9 cellular contexts compared by ENCODE assay signal in the genomic region with DNA sequence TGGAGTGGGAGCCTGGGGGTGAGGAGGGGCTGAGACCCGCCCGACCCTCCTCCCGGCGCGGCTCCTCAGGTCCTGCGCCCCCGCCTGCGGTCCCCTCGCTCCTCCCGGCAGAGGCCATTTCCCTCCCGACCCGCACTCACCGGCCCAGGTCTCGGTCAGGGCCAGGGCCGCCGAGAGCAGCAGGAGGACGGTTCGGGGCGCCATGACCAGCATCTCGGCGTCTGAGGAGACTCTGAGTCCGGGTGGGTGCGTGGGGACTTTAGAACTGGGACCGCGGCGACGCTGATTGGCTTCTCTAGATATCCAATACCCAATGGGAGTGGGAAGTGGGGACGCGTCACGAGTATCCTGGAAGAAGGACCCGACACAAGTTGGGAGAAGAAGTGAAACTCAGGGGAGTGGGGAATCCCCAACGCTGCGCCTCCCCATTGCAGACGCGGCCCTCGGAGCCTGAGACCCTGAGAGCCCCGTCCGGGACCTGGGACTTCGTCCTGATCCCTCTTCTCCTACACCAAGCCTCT. TPM values are rescaled to one million over a fixed set of nuclear protein-coding genes. Genes with fewer than 3 reads are reported as not detected.
A peak's percentile ranks its signal among the peaks of the same experiment; 100 is the strongest.
DNase-seq lines count a peak whose midpoint lies in the region; ATAC-seq, FAIRE-seq and TF ChIP-seq lines count a peak whose summit lies in the region.
"Had no signal": no experiment of that assay in that cellular context is flagged by ENCODE, and none has a peak within 500 bp of the region (broad histone marks: within the 10 kb centered on the region; RNA-seq: fewer than 3 reads in every experiment).

TSS of gene HLA-B (minus strand) at position 234 of the 521 bp plus-strand sequence. CDS start at position 213, 21 bp downstream.

- H3K9ac ChIP-seq in HepG2 (ENCODE audit: insufficient read depth, low read depth, low read length), result 0 out of 2 replicates have a peak within 1 kb of the TSS, but pooled peaks have one; percentile 56

- peak in 1 of 56 donors; percentile 12 for TF ChIP-seq CTCF in dorsolateral prefrontal cortex (IDR thresholded peaks at IDR 0.05 in 54 of 56, conservative IDR thresholded peaks at IDR 0.05 in 2 of 56; ENCODE audit: low read depth in 1 of 56, partially characterized antibody in 56 of 56)
- no peak for TF ChIP-seq CTCF in HepG2 (CRISPR knock-in tag; IDR thresholded peaks at IDR 0.05)

- TF ChIP-seq POLR2A in HepG2 (IDR thresholded peaks at IDR 0.05; ENCODE audit: insufficient read depth in 1 of 2, low read depth in 2 of 2, low read length in 2 of 2), result no peak

- H3K4me1 ChIP-seq in HepG2 (ENCODE audit: insufficient read depth, low read length), result no peaks in the 10 kb centered on the region

- H3K4me3 ChIP-seq in dorsolateral prefrontal cortex, result peak within 1 kb of the TSS; percentile 27 to 81 (median 61)
- peak within 1 kb of the TSS; percentile 55 to 71 (median 59); a peak in 5 of 6 replicates for H3K4me3 ChIP-seq in HepG2 (replicated peaks in 1 of 3; ENCODE audit: insufficient read depth in 1 of 3, low read depth in 2 of 3, low read length in 3 of 3)

- H4K20me1 ChIP-seq in HepG2 (ENCODE audit: insufficient read depth, low read length), result no peaks in the 10 kb centered on the region

- intact Hi-C loops in dorsolateral prefrontal cortex (cut with DNase I) (no loop called here), HepG2 (cut with micrococcal nuclease; ENCODE audit: unreplicated experiment) (no loop called here)

- no peaks in the 10 kb centered on the region for H3K79me2 ChIP-seq in HepG2 (ENCODE audit: insufficient read depth, low read length)

- H3K4me2 ChIP-seq in HepG2 (ENCODE audit: low read depth, low read length), result peak within 1 kb of the TSS; percentile 62

- POLR2A ChIA-PET in HepG2 (lab: Yijun Ruan, JAX), result no interaction called here

- peak; percentile 49 to 56 for DNase-seq in NCI-H2081 (lab: John Stamatoyannopoulos, UW)
- no peak for DNase-seq in NCI-H2081 treated with DMSO at 0.1 percent for 48 hours (lab: John Stamatoyannopoulos, UW)
- peak; percentile 27 for DNase-seq in NCI-H2227 treated with DMSO at 0.1 percent for 48 hours (lab: John Stamatoyannopoulos, UW)
- DNase-seq in activated CD4-positive, alpha-beta T cell treated with anti-CD3 and anti-CD28 coated beads, Interleukin-2, amount 50 U/mL, for 4 hours, result peak; percentile 75 to 81
- peak in 8 of 10 donors; percentile 36 to 92 (median 67) for DNase-seq in dorsolateral prefrontal cortex
- peak; percentile 49 for DNase-seq in HepG2 (ENCODE audit: low spot score)
- peak; percentile 75 for DNase-seq in stimulated activated CD4-positive, alpha-beta T cell treated with anti-CD3 and anti-CD28 coated beads, Interleukin-2, amount 100 ng/mL, for 4 hours (ENCODE audit: low read depth)

- H3K36me3 ChIP-seq in HepG2 (replicated peaks in 1 of 2; ENCODE audit: control insufficient read depth in 1 of 2, insufficient read depth in 2 of 2, low read length in 2 of 2), result no peaks in the 10 kb centered on the region

- CTCF ChIA-PET in HepG2 (lab: Yijun Ruan, JAX; ENCODE audit: low intra/inter-chr PET ratio, low total read pairs), result no interaction called here

- TF ChIP-seq EP300 in HepG2 (IDR thresholded peaks at IDR 0.05; ENCODE audit: low read depth in 2 of 2, low read length in 2 of 2) (no peak), HepG2 (CRISPR knock-in tag; IDR thresholded peaks at IDR 0.05; ENCODE audit: borderline replicate concordance) (no peak)

- H2AFZ ChIP-seq in HepG2 (ENCODE audit: low read length), result no peak within 1 kb of the TSS

- in situ Hi-C loops in HepG2 (cut with HindIII; ENCODE audit: extremely low pct_ligation_motif_present, low pct_unique_long_range_greater_than_20kb), result loop anchor here (25.0 kb wide), 1 partner anchor 1470 kb away; no protein-coding TSS in a partner anchor

- H3K27ac ChIP-seq in dorsolateral prefrontal cortex (peak within 1 kb of the TSS in 26 of 59 donors; percentile 29 to 94 (median 58)), HepG2 (ENCODE audit: extremely low read length, insufficient read depth, low read length) (no peak within 1 kb of the TSS)

- ATAC-seq in HG02943 (IDR thresholded peaks at IDR 0.05; ENCODE audit: low read depth, unreplicated experiment), result peak; percentile 80
- peak; percentile 90 for ATAC-seq in HepG2

- H3K27me3 ChIP-seq in dorsolateral prefrontal cortex (peaks cover 0 to 45% (median 0%) of the 10 kb centered on the region in 45 donors), HepG2 (ENCODE audit: control insufficient read depth in 1 of 2, insufficient read depth in 2 of 2, low read length in 2 of 2) (peaks cover 0 to 25% of the 10 kb centered on the region in 2 experiments; a peak in 2 of 5 replicates)

- H3K9me3 ChIP-seq in HepG2 (ENCODE audit: low read length), result no peaks in the 10 kb centered on the region

- BruUV-seq in HepG2 (replicated peaks; lab: Mats Ljungman, UMichigan), result no TSS peak

- FAIRE-seq in HepG2 (lab: Jason Lieb, UNC), result peak; percentile 72
- FAIRE-seq: G401.6 had no signal

- WGBS in HepG2 (ENCODE audit: low lambda C conversion rate), result 13% methylated on average over 12 of the region's 39 CpGs

- TF ChIP-seq RAD21 in HepG2 (CRISPR knock-in tag; IDR thresholded peaks at IDR 0.05), result no peak

TF ChIP-seq in HepG2, 621 proteins besides CTCF, POLR2A, EP300 and RAD21:
- TF ChIP-seq PBX2 (CRISPR knock-in tag; IDR thresholded peaks at IDR 0.05) (no peak), CHD2 (IDR thresholded peaks at IDR 0.05; ENCODE audit: low read depth, low read length) (no peak), HNRNPLL (IDR thresholded peaks at IDR 0.05; ENCODE audit: low read depth, low read length, poor library complexity, severe bottlenecking) (peak; percentile 31), HNRNPUL1 (IDR thresholded peaks at IDR 0.05; ENCODE audit: low read depth, low read length) (no peak), RFXANK (CRISPR knock-in tag; IDR thresholded peaks at IDR 0.05) (0 out of 2 replicates have a peak, but pooled peaks have one; percentile 57), RFX5 (IDR thresholded peaks at IDR 0.05; ENCODE audit: low read depth, low read length) (peak; percentile 91), CREB1 (IDR thresholded peaks at IDR 0.05) (no peak), CREB1 (CRISPR knock-in tag; IDR thresholded peaks at IDR 0.05) (peak; percentile 38; the same call in 1 of the 2 replicates), RFXAP (CRISPR knock-in tag; IDR thresholded peaks at IDR 0.05; ENCODE audit: borderline replicate concordance) (0 out of 2 replicates have a peak, but pooled peaks have one; percentile 54)

RNA-seq across cellular contexts. Expression of gene HLA-B, which starts in this region (rescaled TPM):
- total RNA-seq in dorsolateral prefrontal cortex (100 to 1,000 TPM in 119 of 120 experiments, 10 to 100 TPM in 1; 80.7 to 736 (median 221) TPM), HepG2 (2016; rRNA removed; fragmentation: Illumina TruSeq; extraction: Trizol) (15.5 and 35.3 TPM in 2 replicates)
- 4.5 and 5.9 TPM in 2 replicates for total RNA-seq in HepG2 (2016; cell fraction: cytosol; rRNA removed; fragmentation: Illumina TruSeq; extraction: Trizol; ENCODE audit: low read depth)
- 21.5 and 54.7 TPM in 2 replicates for total RNA-seq in HepG2 (2016; cell fraction: insoluble cytoplasmic fraction; rRNA removed; fragmentation: Illumina TruSeq; extraction: Trizol)
- total RNA-seq in HepG2 (2016; cell fraction: membrane; rRNA removed; fragmentation: Illumina TruSeq; extraction: Trizol), result 7.5 and 8.0 TPM in 2 replicates
- total RNA-seq in HepG2 (2016; cell fraction: nucleus; rRNA removed; fragmentation: Illumina TruSeq; extraction: Trizol), result 40.3 and 68.5 TPM in 2 replicates
- polyA plus RNA-seq in HepG2 (2011; rRNA removed), result 88.9 and 228 TPM in 2 replicates
- polyA plus RNA-seq in HepG2 (2011; cell fraction: cytosol; rRNA removed), result 88.0 and 248 TPM in 2 replicates
- polyA plus RNA-seq in HepG2 (2011; cell fraction: nucleus; rRNA removed), result 72.3 and 226 TPM in 2 replicates
- polyA plus RNA-seq in HepG2 (2012), result 132 and 223 TPM in 2 replicates
- polyA plus RNA-seq in HepG2 (2016; cell fraction: cytosol; fragmentation: Illumina TruSeq; extraction: Trizol; ENCODE audit: low read depth), result 8.8 and 12.2 TPM in 2 replicates
- 21.0 and 27.1 TPM in 2 replicates for polyA plus RNA-seq in HepG2 (2016; cell fraction: insoluble cytoplasmic fraction; fragmentation: Illumina TruSeq; extraction: Trizol; ENCODE audit: low read depth)
- 7.9 and 9.2 TPM in 2 replicates for polyA plus RNA-seq in HepG2 (2016; cell fraction: membrane; fragmentation: Illumina TruSeq; extraction: Trizol; ENCODE audit: low read depth)
- 79.7 and 85.9 TPM in 2 replicates for polyA plus RNA-seq in HepG2 (2016; cell fraction: nucleus; fragmentation: Illumina TruSeq; extraction: Trizol; ENCODE audit: insufficient read depth, low read depth)
- 49.6 and 219 TPM in 2 replicates for polyA minus RNA-seq in HepG2 (2011; rRNA and poly(A)+ RNA removed; ENCODE audit: low replicate concordance)
- polyA minus RNA-seq in HepG2 (2011; cell fraction: cytosol; rRNA and poly(A)+ RNA removed), result 19.6 and 37.6 TPM in 2 replicates
- 4.6 and 44.0 TPM in 2 replicates for polyA minus RNA-seq in HepG2 (2011; cell fraction: nucleus; rRNA and poly(A)+ RNA removed)
